In the genomic region with DNA sequence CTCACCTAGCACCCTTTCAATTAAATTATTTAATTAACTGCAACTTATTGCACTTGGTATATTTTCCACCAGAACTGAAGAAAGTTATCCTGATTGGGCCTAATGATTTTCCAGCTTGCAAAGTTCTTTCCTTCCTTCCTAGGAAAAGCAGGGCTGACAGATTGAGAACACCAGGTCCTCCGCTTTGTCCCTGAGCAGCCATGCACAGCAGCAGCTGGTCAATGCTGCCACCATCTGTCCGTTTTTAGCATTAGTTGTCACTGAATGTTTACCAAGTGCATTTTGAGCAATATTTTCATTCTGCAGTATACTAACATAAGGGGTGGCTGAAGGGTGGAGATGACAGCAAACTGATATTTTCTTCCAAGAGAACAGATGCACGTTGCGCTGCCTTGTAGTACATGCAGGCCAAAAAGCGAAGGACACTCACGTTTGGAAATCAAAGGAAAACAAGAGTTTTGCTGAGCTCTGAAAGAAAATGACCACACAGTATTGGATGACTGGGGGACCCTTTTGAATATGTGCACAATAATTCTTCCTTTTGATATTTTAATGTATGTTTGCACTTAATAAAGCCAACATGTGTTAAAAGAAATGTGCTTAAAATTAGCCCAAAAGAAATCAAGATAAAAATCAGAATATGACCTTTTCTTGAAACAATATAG, we compare ENCODE assay signal across 8 cellular contexts.
DNase-seq lines count a peak whose midpoint lies in the region; ATAC-seq and TF ChIP-seq lines count a peak whose summit lies in the region.

No MANE protein-coding gene starts in this region.

- peak; percentile 53 for DNase-seq in NCI-H2171 (lab: John Stamatoyannopoulos, UW)
- DNase-seq in amniotic epithelial cell (ENCODE audit: low read depth), result peak; percentile 78
- peak; percentile 36 for DNase-seq in left ventricle myocardium inferior
- peak; percentile 64 for DNase-seq in sciatic nerve (ENCODE audit: low spot score)
- DNase-seq in activated naive CD4-positive, alpha-beta T cell treated with Interleukin-2 at 50 U/mL for 16 hours, result no peak

- intact Hi-C loops in left ventricle myocardium inferior (cut with micrococcal nuclease) (loop anchor here (5.0 kb wide), 1 partner anchor 430 kb away; no protein-coding TSS in a partner anchor), sciatic nerve (cut with DNase I) (no loop called here)

- H3K27me3 ChIP-seq in left ventricle myocardium inferior (ENCODE audit: low read depth), result no peaks in the 10 kb centered on the region

- ATAC-seq in HG02885 (IDR thresholded peaks at IDR 0.05; ENCODE audit: poor library complexity, unreplicated experiment), result peak; percentile 84
- peak; percentile 86 for ATAC-seq in sciatic nerve

- H3K4me3 ChIP-seq in left ventricle myocardium inferior, result no peak overlapping the region

- no peaks in the 10 kb centered on the region for H3K36me3 ChIP-seq in left ventricle myocardium inferior

- H3K9me3 ChIP-seq in left ventricle myocardium inferior (replicated peaks), result no peaks in the 10 kb centered on the region

- TF ChIP-seq CTCF in 22Rv1 (IDR thresholded peaks at IDR 0.05) (peak; percentile 97), GM12873 (IDR thresholded peaks at IDR 0.05; ENCODE audit: insufficient read depth, low read depth, low read length, missing control alignments) (peak; percentile 64), left ventricle myocardium inferior (IDR thresholded peaks at IDR 0.05; ENCODE audit: borderline replicate concordance) (peak; percentile 79)

- peaks cover 10% of the 10 kb centered on the region for H3K4me1 ChIP-seq in left ventricle myocardium inferior

- no peak overlapping the region for H3K27ac ChIP-seq in 22Rv1
- no peak overlapping the region for H3K27ac ChIP-seq in left ventricle myocardium inferior (replicated peaks)
